ENCODE assay signal across 8 cellular contexts in genomic region chr19:37312537-37313334, GRCh38. TPM values are rescaled to one million over a fixed set of nuclear protein-coding genes. Genes with fewer than 3 reads are reported as not detected.
A peak's percentile ranks its signal among the peaks of the same experiment; 100 is the strongest.
DNase-seq lines count a peak whose midpoint lies in the region; ATAC-seq and TF ChIP-seq lines count a peak whose summit lies in the region.
"Not testable (repeated sequence)": the region's sequence is repeated elsewhere in the genome, so short reads cannot be mapped to it uniquely, and the experiment has no call there.

No MANE protein-coding gene starts in this region.

- WGBS in SK-N-SH (ENCODE audit: low lambda C conversion rate): 22% methylated on average over 26 of the region's 37 CpGs

- peak overlapping the region; percentile 16 for H3K4me3 ChIP-seq in CD8-positive, alpha-beta T cell (ENCODE audit: low read depth, low read length)
- H3K4me3 ChIP-seq in SK-N-SH (ENCODE audit: low read depth in 2 of 2, low read length in 1 of 2) (peak overlapping the region; percentile 25 to 39; a peak in 3 of 4 replicates), iPS-15b (ENCODE audit: low read depth, low read length) (peak overlapping the region; percentile 56)

- not testable (repeated sequence) for TF ChIP-seq EP300 in SK-N-SH (IDR thresholded peaks at IDR 0.05; ENCODE audit: borderline replicate concordance in 1 of 2, low read depth in 1 of 2, low read length in 1 of 2)

- not testable (repeated sequence) for H3K79me2 ChIP-seq in SK-N-SH (ENCODE audit: insufficient read depth)

- H3K9ac ChIP-seq in SK-N-SH: not testable (repeated sequence)
- peak overlapping the region; percentile 37 for H3K9ac ChIP-seq in iPS-15b (ENCODE audit: low read depth, low read length)

- H3K27me3 Mint-ChIP-seq in CD8-positive, alpha-beta T cell (ENCODE audit: low read depth); stimulated activated memory B cell treated with anti-CD40 and anti-IgM and Interleukin-4, amounts not matched to agents 10 μg/mL and 1 μg/mL and 100 μg/mL, for 72 hours: not testable (repeated sequence)

- DNase-seq in CD8-positive, alpha-beta T cell: peak in 6 of 7 experiments; percentile 35 to 68 (median 50)
- DNase-seq in NCI-H1105 treated with DMSO at 0.1 percent for 48 hours (lab: John Stamatoyannopoulos, UW) (peak; percentile 44), SK-N-SH (peak; percentile 35), nucleus accumbens (lab: John Stamatoyannopoulos, UW) (peak in 48 of 56 donors; percentile 9 to 86 (median 58))
- peak; percentile 29 for DNase-seq in activated T-helper 9 cell treated with anti-CD3 and anti-CD28 coated beads, Interleukin-2, amount 50 U/mL, for 16 hours (ENCODE audit: low read depth)
- peak; percentile 31 for DNase-seq in effector CD8-positive, alpha-beta T cell (lab: John Stamatoyannopoulos, UW)

- H3K4me2 ChIP-seq in SK-N-SH: peak overlapping the region; percentile 47; the same call in 1 of the 2 replicates

- not testable (repeated sequence) for TF ChIP-seq CTCF in CD8-positive, alpha-beta T cell (IDR thresholded peaks at IDR 0.05); SK-N-SH (IDR thresholded peaks at IDR 0.05)

- H3K4me1 Mint-ChIP-seq in CD8-positive, alpha-beta T cell (ENCODE audit: low read depth): peaks cover 23% of the 10 kb centered on the region
- H3K4me1 Mint-ChIP-seq in stimulated activated memory B cell treated with anti-CD40 and anti-IgM and Interleukin-4, amounts not matched to agents 10 μg/mL and 1 μg/mL and 100 μg/mL, for 72 hours: peaks cover 22% of the 10 kb centered on the region

- not testable (repeated sequence) for H3K4me1 ChIP-seq in CD8-positive, alpha-beta T cell (ENCODE audit: insufficient read depth, low read length); SK-N-SH (ENCODE audit: control insufficient read depth in 1 of 2, insufficient read depth in 2 of 2, low read depth in 1 of 2, low read length in 1 of 2); iPS-15b (ENCODE audit: control insufficient read depth, insufficient read depth, low read length)

- intact Hi-C loops in CD8-positive, alpha-beta T cell (cut with DNase I, micrococcal nuclease): loop anchor here in 1 of 2 experiments (10.0 kb wide), 5 partner anchors 98 to 738 kb away; partner anchors contain the start of genes ZFP30, ZNF383, ZNF529 and ZNF540

- not testable (repeated sequence) for H4K20me1 ChIP-seq in SK-N-SH (ENCODE audit: insufficient read depth)

- H3K27ac ChIP-seq in CD8-positive, alpha-beta T cell (ENCODE audit: low read depth, low read length): not testable (repeated sequence)
- peak overlapping the region in 1 of 2 experiments; percentile 19; a peak in 1 of 4 replicates for H3K27ac ChIP-seq in SK-N-SH (ENCODE audit: low read depth in 2 of 2, low read length in 1 of 2)

- POLR2A ChIA-PET in CD8-positive, alpha-beta T cell (lab: Charles Lee); SK-N-SH (lab: Yijun Ruan, JAX): not testable (repeated sequence)

- not testable (repeated sequence) for H3K27me3 ChIP-seq in CD8-positive, alpha-beta T cell (ENCODE audit: insufficient read depth, low read length); SK-N-SH (ENCODE audit: insufficient read depth); iPS-15b (ENCODE audit: control insufficient read depth, insufficient read depth, low read length)

- H3K4me3 Mint-ChIP-seq in CD8-positive, alpha-beta T cell: peak overlapping the region; percentile 86
- peak overlapping the region; percentile 64 for H3K4me3 Mint-ChIP-seq in stimulated activated memory B cell treated with anti-CD40 and anti-IgM and Interleukin-4, amounts not matched to agents 10 μg/mL and 1 μg/mL and 100 μg/mL, for 72 hours

- not testable (repeated sequence) for H3K9me2 ChIP-seq in SK-N-SH

- H3K36me3 ChIP-seq in CD8-positive, alpha-beta T cell (ENCODE audit: insufficient read depth, low read length); SK-N-SH (replicated peaks in 1 of 2; ENCODE audit: control insufficient read depth in 1 of 2, insufficient read depth in 2 of 2, low read length in 1 of 2); iPS-15b (ENCODE audit: control insufficient read depth, insufficient read depth, low read length): not testable (repeated sequence)

- not testable (repeated sequence) for TF ChIP-seq RAD21 in SK-N-SH (IDR thresholded peaks at IDR 0.05; ENCODE audit: low read length)

- peak; percentile 50 for ATAC-seq in CD8-positive, alpha-beta T cell
- ATAC-seq in stimulated activated memory B cell treated with anti-CD40 and anti-IgM and Interleukin-4, amounts not matched to agents 10 μg/mL and 1 μg/mL and 100 μg/mL, for 72 hours: peak; percentile 61

- H3K9me3 ChIP-seq in CD8-positive, alpha-beta T cell (ENCODE audit: low read length); SK-N-SH; iPS-15b (ENCODE audit: control insufficient read depth, insufficient read depth, low read length): not testable (repeated sequence)

- H3K27ac Mint-ChIP-seq in CD8-positive, alpha-beta T cell: peak overlapping the region; percentile 78
- H3K27ac Mint-ChIP-seq in stimulated activated memory B cell treated with anti-CD40 and anti-IgM and Interleukin-4, amounts not matched to agents 10 μg/mL and 1 μg/mL and 100 μg/mL, for 72 hours: not testable (repeated sequence)

- CTCF ChIA-PET in CD8-positive, alpha-beta T cell (lab: Charles Lee); SK-N-SH (lab: Yijun Ruan, JAX): not testable (repeated sequence)

- H3K36me3 Mint-ChIP-seq in CD8-positive, alpha-beta T cell; stimulated activated memory B cell treated with anti-CD40 and anti-IgM and Interleukin-4, amounts not matched to agents 10 μg/mL and 1 μg/mL and 100 μg/mL, for 72 hours: not testable (repeated sequence)

- not testable (repeated sequence) for H3F3A ChIP-seq in SK-N-SH (replicated peaks; ENCODE audit: insufficient read depth)

- peak overlapping the region; percentile 68; the same call in 1 of the 2 replicates for H2AFZ ChIP-seq in SK-N-SH (ENCODE audit: low read depth)

- H3K9me3 Mint-ChIP-seq in CD8-positive, alpha-beta T cell: peaks cover 13% of the 10 kb centered on the region
- not testable (repeated sequence) for H3K9me3 Mint-ChIP-seq in stimulated activated memory B cell treated with anti-CD40 and anti-IgM and Interleukin-4, amounts not matched to agents 10 μg/mL and 1 μg/mL and 100 μg/mL, for 72 hours

TF ChIP-seq in SK-N-SH, 30 proteins besides CTCF, POLR2A, EP300 and RAD21:
- 0 out of 2 replicates have a peak, but pooled peaks have one; percentile 15 for TF ChIP-seq MXI1 (IDR thresholded peaks at IDR 0.05; ENCODE audit: low read depth, low read length)

RNA-seq across cellular contexts. Expression of gene ZNF527, which starts 58.2 kb away (rescaled TPM):
- 10 to 100 TPM; 12.9 to 14.2 TPM for total RNA-seq in CD8-positive, alpha-beta T cell
- 1.9 and 2.1 TPM in 2 replicates for polyA plus RNA-seq in SK-N-SH (2012; rRNA removed)
- 2.2 and 2.5 TPM in 2 replicates for polyA plus RNA-seq in SK-N-SH (2012; cell fraction: cytosol; rRNA removed)
- polyA plus RNA-seq in SK-N-SH (2012; cell fraction: nucleus; rRNA removed): 2.1 and 4.4 TPM in 2 replicates
